15 cellular contexts compared by ENCODE assay signal in genomic region chr2:70920367-70920715, GRCh38. TPM values are rescaled to one million over a fixed set of nuclear protein-coding genes. Genes with fewer than 3 reads are reported as not detected.
DNase-seq lines count a peak whose midpoint lies in the region; ATAC-seq and TF ChIP-seq lines count a peak whose summit lies in the region.
"Had no signal": no experiment of that assay in that cellular context is flagged by ENCODE, and none has a peak within 500 bp of the region (broad histone marks: within the 10 kb centered on the region; RNA-seq: fewer than 3 reads in every experiment).

No MANE protein-coding gene starts in this region.

- H3K36me3 ChIP-seq in sigmoid colon, result no peaks in the 10 kb centered on the region
- no peaks in the 10 kb centered on the region for H3K36me3 ChIP-seq in esophagus muscularis mucosa
- H3K36me3 ChIP-seq: BLaER1 treated with 17β-estradiol and CSF1 and Interleukin-3, amounts not matched to agents 10 nM and 100 nM; HAP-1; Peyer's patch; SJSA1 had no signal

- TF ChIP-seq POLR2A in sigmoid colon (IDR thresholded peaks at IDR 0.05), result no peak
- no peak for TF ChIP-seq POLR2A in esophagus muscularis mucosa (IDR thresholded peaks at IDR 0.05; ENCODE audit: low read depth)

- peak; percentile 7 for ATAC-seq in HG02798 (IDR thresholded peaks at IDR 0.05; ENCODE audit: poor library complexity, unreplicated experiment)

- H3K27me3 ChIP-seq in sigmoid colon (peaks cover 0 to 43% (median 0%) of the 10 kb centered on the region in 3 donors), esophagus muscularis mucosa (peaks cover 0 to 64% (median 4%) of the 10 kb centered on the region in 4 donors)
- H3K27me3 ChIP-seq: BLaER1 treated with 17β-estradiol and CSF1 and Interleukin-3, amounts not matched to agents 10 nM and 100 nM; Peyer's patch; SJSA1 had no signal

- no peak for TF ChIP-seq CTCF in sigmoid colon (IDR thresholded peaks at IDR 0.05)
- TF ChIP-seq CTCF in esophagus muscularis mucosa (IDR thresholded peaks at IDR 0.05), result no peak

- H3K4me3 ChIP-seq in sigmoid colon (no peak overlapping the region), esophagus muscularis mucosa (no peak overlapping the region)
- H3K4me3 ChIP-seq: A549; BLaER1 treated with 17β-estradiol and CSF1 and Interleukin-3, amounts not matched to agents 10 nM and 100 nM; HAP-1; Peyer's patch; SJSA1 had no signal

- intact Hi-C loops in sigmoid colon (cut with DNase I), result loop anchor here (2.0 kb wide), 1 partner anchor 50 kb away; no protein-coding TSS in a partner anchor
- intact Hi-C loops in esophagus muscularis mucosa (cut with DNase I), result no loop called here

- H3K9me3 ChIP-seq in sigmoid colon (no peaks in the 10 kb centered on the region), esophagus muscularis mucosa (no peaks in the 10 kb centered on the region)
- H3K9me3 ChIP-seq: A549, HAP-1, Peyer's patch, SJSA1 had no signal

- no peaks in the 10 kb centered on the region for H3K4me1 ChIP-seq in sigmoid colon
- peaks cover 0 to 6% (median 0%) of the 10 kb centered on the region in 4 donors for H3K4me1 ChIP-seq in esophagus muscularis mucosa
- H3K4me1 ChIP-seq: A549, HAP-1, Peyer's patch, SJSA1 had no signal

- DNase-seq in activated effector memory CD4-positive, alpha-beta T cell treated with anti-CD3 and anti-CD28 coated beads, Interleukin-2, amount 50 U/mL, for 16 hours, result peak; percentile 34
- DNase-seq in activated effector memory CD4-positive, alpha-beta T cell treated with Interleukin-2 at 50 U/mL for 16 hours, result no peak
- DNase-seq in islet precursor cell, result peak; percentile 44
- DNase-seq in sigmoid colon, result peak; percentile 35
- no peak for DNase-seq in esophagus muscularis mucosa (ENCODE audit: extremely low spot score)
- no peak for DNase-seq in CD1c-positive myeloid dendritic cell (ENCODE audit: extremely low spot score)
- no peak for DNase-seq in NCI-H345 (lab: John Stamatoyannopoulos, UW)
- DNase-seq: NCI-H446 treated with DMSO at 0.1 percent for 48 hours had no signal

- TF ChIP-seq EP300 in sigmoid colon (IDR thresholded peaks at IDR 0.05) (no peak), esophagus muscularis mucosa (IDR thresholded peaks at IDR 0.05) (no peak)

- H3K27ac ChIP-seq in sigmoid colon (no peak overlapping the region), esophagus muscularis mucosa (replicated peaks in 1 of 4) (no peak overlapping the region)
- H3K27ac ChIP-seq: A549; BLaER1 treated with 17β-estradiol and CSF1 and Interleukin-3, amounts not matched to agents 10 nM and 100 nM; Peyer's patch; SJSA1 had no signal

- WGBS in sigmoid colon, 2 donors, result 93 to 97% methylated on average over 3 of the region's 3 CpGs
- 94% methylated on average over 2 of the region's 3 CpGs for WGBS in esophagus muscularis mucosa

RNA-seq across cellular contexts. Expression of gene ATP6V1B1, which starts 15.4 kb away (rescaled TPM):
- total RNA-seq in sigmoid colon, result 1 to 10 TPM in 1 of 4 donors, under 1 TPM in 1, not detected in 2; 0.66 to 1.9 TPM
- polyA plus RNA-seq in sigmoid colon, result under 1 TPM in 1 of 3 donors, not detected in 2; 0.16 TPM
- total RNA-seq in esophagus muscularis mucosa, result 1 to 10 TPM in 1 of 4 donors, under 1 TPM in 1, not detected in 2; 0.83 to 1.6 TPM
- total RNA-seq: CD8-positive, alpha-beta memory T cell; SJSA1 had no signal
- polyA plus RNA-seq: CD8-positive, alpha-beta memory T cell had no signal

RNA-seq across cellular contexts. Expression of gene VAX2, which starts 20.0 kb away (rescaled TPM):
- total RNA-seq in sigmoid colon (1 to 10 TPM in 1 of 4 donors, under 1 TPM in 1, not detected in 2; 0.83 to 1.8 TPM), esophagus muscularis mucosa (1 to 10 TPM in 3 of 4 donors, under 1 TPM in 1; 0.33 to 2.5 (median 1.5) TPM)
- under 1 TPM in 2 of 3 donors, not detected in 1; 0.07 to 0.60 TPM for polyA plus RNA-seq in sigmoid colon
- total RNA-seq: CD8-positive, alpha-beta memory T cell; Peyer's patch; SJSA1 had no signal
- polyA plus RNA-seq: CD8-positive, alpha-beta memory T cell had no signal

RNA-seq across cellular contexts. Expression of gene ANKRD53, which starts 58.1 kb away (rescaled TPM):
- total RNA-seq in sigmoid colon (1 to 10 TPM in 2 of 4 donors, under 1 TPM in 2; 0.49 to 1.9 (median 0.87) TPM), esophagus muscularis mucosa (1 to 10 TPM in 1 of 4 donors, under 1 TPM in 3; under 0.01 to 3.2 (median 0.82) TPM)
- polyA plus RNA-seq in sigmoid colon, result 1 to 10 TPM in 2 of 3 donors, not detected in 1; 1.0 to 1.2 TPM
- total RNA-seq: SJSA1 had no signal
- polyA plus RNA-seq: A549 had no signal

Comparison
In these comparisons a context has a peak if more than half of its experiments do, and no peak if none do; other contexts are left out.
1. DNase-seq: peak in activated effector memory CD4-positive, alpha-beta T cell treated with anti-CD3 and anti-CD28 coated beads, Interleukin-2, amount 50 U/mL, for 16 hours (single experiment), islet precursor cell (single experiment) and sigmoid colon (single experiment); none in activated effector memory CD4-positive, alpha-beta T cell treated with Interleukin-2 at 50 U/mL for 16 hours (single experiment), esophagus muscularis mucosa (single experiment), CD1c-positive myeloid dendritic cell (single experiment) and NCI-H345 (single experiment).